ENCODE assay signal across 17 cellular contexts in genomic region chr3:115833074-115833473, GRCh38.
DNase-seq lines count a peak whose midpoint lies in the region; ATAC-seq and TF ChIP-seq lines count a peak whose summit lies in the region.
"Had no signal": no experiment of that assay in that cellular context is flagged by ENCODE, and none has a peak within 500 bp of the region (broad histone marks: within the 10 kb centered on the region; RNA-seq: fewer than 3 reads in every experiment).

No MANE protein-coding gene starts in this region.

- H2BK120ac ChIP-seq in mesendoderm (ENCODE audit: low read depth, low read length) = no peak overlapping the region

- no CpG with 5 or more reads among the region's 2 CpGs for WGBS in mesendoderm (ENCODE audit: extremely low coverage, insufficient coverage, low lambda C conversion rate)

- H3K4me2 ChIP-seq in mesendoderm (ENCODE audit: low read length) = no peak overlapping the region

- no peaks in the 10 kb centered on the region for H3K27me3 ChIP-seq in mesendoderm (ENCODE audit: insufficient read depth, low read length, poor library complexity)

- peaks cover 2% of the 10 kb centered on the region for H3K4me1 ChIP-seq in mesendoderm (ENCODE audit: control insufficient read depth, low read depth, low read length)
- H3K4me1 ChIP-seq in mucosa of descending colon (ENCODE audit: low read depth) = no peaks in the 10 kb centered on the region

- H3K4ac ChIP-seq in mesendoderm (ENCODE audit: low read depth, low read length) = no peak overlapping the region

- no peak overlapping the region for H2BK5ac ChIP-seq in mesendoderm (ENCODE audit: low read length)

- no peak overlapping the region for H4K5ac ChIP-seq in mesendoderm (ENCODE audit: low read length)

- peaks cover 5% of the 10 kb centered on the region; the same call in 1 of the 2 replicates for H3K27me3 Mint-ChIP-seq in HFFc6 (ENCODE audit: insufficient read depth)

- H3K4me3 Mint-ChIP-seq in HFFc6 = no peak overlapping the region
- H3K4me3 Mint-ChIP-seq: CD4-positive, CD25-positive, alpha-beta regulatory T cell had no signal

- DNase-seq in AG10803 (ENCODE audit: low read depth) (peak; percentile 74), HFFc6 (peak; percentile 4), astrocyte of the hippocampus (ENCODE audit: low read depth, low spot score) (peak; percentile 8), iris pigment epithelial cell (ENCODE audit: low read depth) (peak; percentile 11), mesendoderm (no peak), mucosa of descending colon (no peak), activated gamma-delta T cell treated with Interleukin-2 at 50 U/mL for 16 hours (no peak)
- DNase-seq: CD4-positive, CD25-positive, alpha-beta regulatory T cell; GF-D8; NCI-H1436; NCI-H2029; NCI-H2171; NCI-H748 treated with DMSO at 0.1 percent for 48 hours; OCI-M1 had no signal

- H3K4me1 Mint-ChIP-seq in HFFc6 (ENCODE audit: low read depth) = peaks cover 21% of the 10 kb centered on the region
- H3K4me1 Mint-ChIP-seq: CD4-positive, CD25-positive, alpha-beta regulatory T cell had no signal

- H3K4me3 ChIP-seq in AG10803 (ENCODE audit: low read length) (no peak overlapping the region), mesendoderm (ENCODE audit: low read length) (no peak overlapping the region), mucosa of descending colon (no peak overlapping the region)
- H3K4me3 ChIP-seq: K562 had no signal

- no peaks in the 10 kb centered on the region for H3K36me3 Mint-ChIP-seq in HFFc6 (ENCODE audit: low read depth)
- H3K36me3 Mint-ChIP-seq: CD4-positive, CD25-positive, alpha-beta regulatory T cell had no signal

- no peak overlapping the region for H4K8ac ChIP-seq in mesendoderm (ENCODE audit: low read depth, low read length)

- no peak overlapping the region for H3K9ac ChIP-seq in mesendoderm (ENCODE audit: low read length)

- H2BK15ac ChIP-seq in mesendoderm (replicated peaks; ENCODE audit: low read depth) = no peak overlapping the region

- no peaks in the 10 kb centered on the region for H3K9me3 ChIP-seq in mucosa of descending colon

- no peaks in the 10 kb centered on the region for H3K36me3 ChIP-seq in mesendoderm (ENCODE audit: control insufficient read depth, insufficient read depth, low read length)
- H3K36me3 ChIP-seq in mucosa of descending colon (ENCODE audit: low read depth) = no peaks in the 10 kb centered on the region

- no peak overlapping the region for H3K18ac ChIP-seq in mesendoderm (ENCODE audit: low read length)

- H3K9me3 Mint-ChIP-seq in HFFc6 = no peaks in the 10 kb centered on the region
- H3K9me3 Mint-ChIP-seq: CD4-positive, CD25-positive, alpha-beta regulatory T cell had no signal

- no peak overlapping the region for H3K56ac ChIP-seq in mesendoderm (ENCODE audit: low read length)

- H3K27ac Mint-ChIP-seq in HFFc6 = no peak overlapping the region
- H3K27ac Mint-ChIP-seq: CD4-positive, CD25-positive, alpha-beta regulatory T cell had no signal

- no peaks in the 10 kb centered on the region for H3K79me2 ChIP-seq in mesendoderm (ENCODE audit: control insufficient read depth, insufficient read depth, low read length)

- ATAC-seq in mucosa of descending colon (no peak), HG03025 (IDR thresholded peaks at IDR 0.05; ENCODE audit: low FRiP score, unreplicated experiment) (no peak)
- ATAC-seq: HCT116, K562 had no signal

- intact Hi-C loops in mucosa of descending colon (cut with DNase I, micrococcal nuclease) = no loop called here

- no peak for TF ChIP-seq CTCF in AG10803 (conservative IDR thresholded peaks at IDR 0.05; ENCODE audit: low read length)
- TF ChIP-seq CTCF in HFFc6 (IDR thresholded peaks at IDR 0.05) = no peak
- no peak for TF ChIP-seq CTCF in mucosa of descending colon (IDR thresholded peaks at IDR 0.05)

- no peak overlapping the region for H2AK5ac ChIP-seq in mesendoderm (ENCODE audit: low read length)

- H3K27ac ChIP-seq in mesendoderm (ENCODE audit: low read depth, low read length) = no peak overlapping the region

- H3K79me1 ChIP-seq in mesendoderm (ENCODE audit: low read length) = no peaks in the 10 kb centered on the region

- H3K23ac ChIP-seq in mesendoderm (ENCODE audit: low read length) = no peak overlapping the region

Comparison
In these comparisons a context has a peak if more than half of its experiments do, and no peak if none do; other contexts are left out.
1. DNase-seq: peak in AG10803 (single experiment), HFFc6 (single experiment), astrocyte of the hippocampus (single experiment) and iris pigment epithelial cell (single experiment); none in mesendoderm (single experiment), mucosa of descending colon (0 of 3) and activated gamma-delta T cell treated with Interleukin-2 at 50 U/mL for 16 hours (single experiment).